ENCODE assay signal across 20 cellular contexts in the genomic region with DNA sequence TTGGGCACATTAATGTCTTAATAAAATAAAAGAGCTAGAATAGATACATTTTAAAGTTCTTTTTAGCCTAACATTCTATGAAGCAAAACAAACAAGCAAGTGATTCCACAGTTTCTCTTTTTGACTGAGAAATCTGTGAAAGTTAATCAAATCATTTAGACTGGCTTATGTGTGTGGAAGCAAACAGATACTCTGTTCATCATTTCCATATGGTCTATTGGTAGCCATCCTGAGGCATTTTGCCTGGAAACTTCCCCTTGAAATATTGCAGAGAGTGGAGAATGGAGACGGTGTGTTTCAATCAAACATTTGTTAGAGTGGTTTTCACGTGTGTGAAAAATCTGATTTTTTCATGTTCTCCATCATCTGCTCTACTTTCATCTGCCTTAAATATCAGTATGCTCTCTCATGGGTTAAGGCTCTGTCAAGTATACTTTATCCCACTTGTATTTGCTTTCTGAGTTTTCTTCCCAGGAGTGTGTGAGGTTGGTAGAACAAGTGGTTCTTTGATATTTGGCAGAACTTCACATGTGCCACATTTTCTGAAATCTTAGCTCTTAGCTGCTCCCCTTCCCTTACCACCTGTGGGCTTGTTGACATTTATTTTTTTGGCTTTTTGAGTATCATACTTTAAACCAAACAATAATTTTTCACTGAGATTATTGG.
"Had no signal": no experiment of that assay in that cellular context is flagged by ENCODE, and none has a peak within 500 bp of the region (broad histone marks: within the 10 kb centered on the region; RNA-seq: fewer than 3 reads in every experiment).

No MANE protein-coding gene starts in this region.

- H3K27ac ChIP-seq: SJSA1, SK-N-MC had no signal

- H3K4me1 ChIP-seq: SJSA1 had no signal

- H3K27me3 ChIP-seq: SJSA1 had no signal

- DNase-seq: KBM-7, MV-4-11, NCI-H1048, NCI-H1105, NCI-H1417, NCI-H146, NCI-H1694 treated with DMSO at 0.1 percent for 48 hours, NCI-H1930, NCI-H2081, NCI-H2107, NCI-H2227 treated with DMSO at 0.1 percent for 48 hours, NCI-H510A, NCI-H524 treated with DMSO at 0.1 percent for 48 hours, NCI-H69, NCI-H774, Right ventricle myocardium superior, RPMI8226, SIG-M5 had no signal

- H3K36me3 ChIP-seq: SJSA1 had no signal

- H3K4me3 ChIP-seq: SJSA1, SK-N-MC had no signal
